14 cellular contexts compared by ENCODE assay signal in genomic region chr20:63771046-63771707, GRCh38. TPM values are rescaled to one million over a fixed set of nuclear protein-coding genes. Genes with fewer than 3 reads are reported as not detected.
DNase-seq lines count a peak whose midpoint lies in the region; ATAC-seq, FAIRE-seq and TF ChIP-seq lines count a peak whose summit lies in the region.
"Had no signal": no experiment of that assay in that cellular context is flagged by ENCODE, and none has a peak within 500 bp of the region (broad histone marks: within the 10 kb centered on the region; RNA-seq: fewer than 3 reads in every experiment).

No MANE protein-coding gene starts in this region.

- H3K4me3 Mint-ChIP-seq in type B pancreatic cell, result no peak overlapping the region
- no peak overlapping the region for H3K4me3 Mint-ChIP-seq in stimulated activated naive B cell treated with anti-CD40 and anti-IgM and Interleukin-4, amounts not matched to agents 10 μg/mL and 1 μg/mL and 100 μg/mL, for 72 hours
- H3K4me3 Mint-ChIP-seq: CD4-positive, CD25-positive, alpha-beta regulatory T cell had no signal

- H2AFZ ChIP-seq in HepG2 (ENCODE audit: low read length), result no peak overlapping the region

- TF ChIP-seq POLR2A in HepG2 (IDR thresholded peaks at IDR 0.05; ENCODE audit: insufficient read depth in 1 of 2, low read depth in 2 of 2, low read length in 2 of 2) (no peak), right lobe of liver (IDR thresholded peaks at IDR 0.05) (no peak)

- POLR2A ChIA-PET in HepG2 (lab: Yijun Ruan, JAX), result no interaction called here

- H3K4me2 ChIP-seq in HepG2 (ENCODE audit: low read depth, low read length), result no peak overlapping the region
- H3K4me2 ChIP-seq: BLaER1 treated with 17β-estradiol and CSF1 and Interleukin-3, amounts not matched to agents 10 nM and 100 nM had no signal

- H3K4me1 ChIP-seq in HepG2 (ENCODE audit: insufficient read depth, low read length) (peaks cover 8% of the 10 kb centered on the region; the same call in 1 of the 2 replicates), right lobe of liver (no peaks in the 10 kb centered on the region)

- no peak overlapping the region for H3K27ac ChIP-seq in HepG2 (ENCODE audit: extremely low read length, insufficient read depth, low read length)
- H3K27ac ChIP-seq in right lobe of liver, result no peak overlapping the region
- H3K27ac ChIP-seq: BLaER1 treated with 17β-estradiol and CSF1 and Interleukin-3, amounts not matched to agents 10 nM and 100 nM had no signal

- intact Hi-C loops in HepG2 (cut with micrococcal nuclease; ENCODE audit: unreplicated experiment) (no loop called here), right lobe of liver (cut with DNase I) (no loop called here)

- BruUV-seq in HepG2 (replicated peaks; lab: Mats Ljungman, UMichigan), result no TSS peak

- no peaks in the 10 kb centered on the region for H3K36me3 ChIP-seq in HepG2 (replicated peaks in 1 of 2; ENCODE audit: control insufficient read depth in 1 of 2, insufficient read depth in 2 of 2, low read length in 2 of 2)
- H3K36me3 ChIP-seq in right lobe of liver, result no peaks in the 10 kb centered on the region

- no peak for TF ChIP-seq RAD21 in HepG2 (CRISPR knock-in tag; IDR thresholded peaks at IDR 0.05)

- CTCF ChIA-PET in HepG2 (lab: Yijun Ruan, JAX; ENCODE audit: low intra/inter-chr PET ratio, low total read pairs), result no interaction called here

- no peaks in the 10 kb centered on the region for H3K9me3 ChIP-seq in HepG2 (ENCODE audit: low read length)
- H3K9me3 ChIP-seq in right lobe of liver, result no peaks in the 10 kb centered on the region
- H3K9me3 ChIP-seq: BLaER1 treated with 17β-estradiol and CSF1 and Interleukin-3, amounts not matched to agents 10 nM and 100 nM had no signal

- FAIRE-seq in HepG2 (lab: Jason Lieb, UNC) (no peak), HTR-8/SVneo (lab: Jason Lieb, UNC) (peak; percentile 57)
- FAIRE-seq: H54 had no signal

- H3K4me3 ChIP-seq in HepG2 (replicated peaks in 1 of 3; ENCODE audit: insufficient read depth in 1 of 3, low read depth in 2 of 3, low read length in 3 of 3), result no peak overlapping the region
- H3K4me3 ChIP-seq in right lobe of liver, result no peak overlapping the region
- H3K4me3 ChIP-seq: BLaER1 treated with 17β-estradiol and CSF1 and Interleukin-3, amounts not matched to agents 10 nM and 100 nM had no signal

- ATAC-seq in HepG2 (no peak), right lobe of liver (no peak), omental fat pad (ENCODE audit: low FRiP score) (peak; percentile 27), HG02571 (IDR thresholded peaks at IDR 0.05; ENCODE audit: unreplicated experiment) (no peak)
- ATAC-seq in stimulated activated naive B cell treated with anti-CD40 and anti-IgM and Interleukin-4, amounts not matched to agents 10 μg/mL and 1 μg/mL and 100 μg/mL, for 72 hours (replicated peaks), result no peak

- DNase-seq in HepG2 (ENCODE audit: low spot score) (no peak), right lobe of liver (no peak), HTR-8/SVneo (ENCODE audit: insufficient read length, low spot score) (no peak), omental fat pad (ENCODE audit: low spot score) (no peak), type B pancreatic cell (ENCODE audit: extremely low spot score, unreplicated experiment) (no peak)
- no peak for DNase-seq in stimulated activated naive B cell treated with anti-CD40 and anti-IgM and Interleukin-4, amounts not matched to agents 10 μg/mL and 1 μg/mL and 100 μg/mL, for 72 hours
- DNase-seq: ACHN; CD4-positive, CD25-positive, alpha-beta regulatory T cell; DMS 273 treated with DMSO at 0.1 percent for 48 hours; IMR-90; KG1 had no signal

- in situ Hi-C loops in HepG2 (cut with HindIII; ENCODE audit: extremely low pct_ligation_motif_present, low pct_unique_long_range_greater_than_20kb), result no loop called here

- no peaks in the 10 kb centered on the region for H3K27me3 Mint-ChIP-seq in type B pancreatic cell
- H3K27me3 Mint-ChIP-seq in stimulated activated naive B cell treated with anti-CD40 and anti-IgM and Interleukin-4, amounts not matched to agents 10 μg/mL and 1 μg/mL and 100 μg/mL, for 72 hours, result peaks cover 0 to 3% of the 10 kb centered on the region in 2 donors
- H3K27me3 Mint-ChIP-seq: CD4-positive, CD25-positive, alpha-beta regulatory T cell had no signal

- no peaks in the 10 kb centered on the region for H4K20me1 ChIP-seq in HepG2 (ENCODE audit: insufficient read depth, low read length)

- no peaks in the 10 kb centered on the region for H3K9me3 Mint-ChIP-seq in type B pancreatic cell
- H3K9me3 Mint-ChIP-seq in stimulated activated naive B cell treated with anti-CD40 and anti-IgM and Interleukin-4, amounts not matched to agents 10 μg/mL and 1 μg/mL and 100 μg/mL, for 72 hours, result no peaks in the 10 kb centered on the region
- H3K9me3 Mint-ChIP-seq: CD4-positive, CD25-positive, alpha-beta regulatory T cell had no signal

- peaks cover 3% of the 10 kb centered on the region for H3K36me3 Mint-ChIP-seq in type B pancreatic cell
- peaks cover 3 to 7% of the 10 kb centered on the region in 2 donors for H3K36me3 Mint-ChIP-seq in stimulated activated naive B cell treated with anti-CD40 and anti-IgM and Interleukin-4, amounts not matched to agents 10 μg/mL and 1 μg/mL and 100 μg/mL, for 72 hours
- H3K36me3 Mint-ChIP-seq: CD4-positive, CD25-positive, alpha-beta regulatory T cell had no signal

- WGBS in HepG2 (ENCODE audit: low lambda C conversion rate), result 94% methylated on average over 52 of the region's 52 CpGs
- 100% methylated on average over 5 of the region's 52 CpGs for WGBS in right lobe of liver (ENCODE audit: insufficient coverage, low coverage, low lambda C conversion rate, missing lambda C conversion rate)

- no peaks in the 10 kb centered on the region for H3K79me2 ChIP-seq in HepG2 (ENCODE audit: insufficient read depth, low read length)

- no peaks in the 10 kb centered on the region for H3K27me3 ChIP-seq in HepG2 (ENCODE audit: control insufficient read depth in 1 of 2, insufficient read depth in 2 of 2, low read length in 2 of 2)
- no peaks in the 10 kb centered on the region for H3K27me3 ChIP-seq in right lobe of liver

- H3K27ac Mint-ChIP-seq in type B pancreatic cell, result no peak overlapping the region
- H3K27ac Mint-ChIP-seq in stimulated activated naive B cell treated with anti-CD40 and anti-IgM and Interleukin-4, amounts not matched to agents 10 μg/mL and 1 μg/mL and 100 μg/mL, for 72 hours, result no peak overlapping the region
- H3K27ac Mint-ChIP-seq: CD4-positive, CD25-positive, alpha-beta regulatory T cell had no signal

- H3K4me1 Mint-ChIP-seq in type B pancreatic cell (ENCODE audit: unreplicated experiment), result peaks cover 7% of the 10 kb centered on the region
- H3K4me1 Mint-ChIP-seq in stimulated activated naive B cell treated with anti-CD40 and anti-IgM and Interleukin-4, amounts not matched to agents 10 μg/mL and 1 μg/mL and 100 μg/mL, for 72 hours, result peaks cover 4 to 5% of the 10 kb centered on the region in 2 donors

- no peak for TF ChIP-seq CTCF in HepG2 (CRISPR knock-in tag; IDR thresholded peaks at IDR 0.05)
- no peak for TF ChIP-seq CTCF in right lobe of liver (IDR thresholded peaks at IDR 0.05)
- TF ChIP-seq CTCF in omental fat pad (IDR thresholded peaks at IDR 0.05), result no peak
- TF ChIP-seq CTCF in type B pancreatic cell (conservative IDR thresholded peaks at IDR 0.05), result no peak

- TF ChIP-seq EP300 in HepG2 (IDR thresholded peaks at IDR 0.05; ENCODE audit: low read depth in 2 of 2, low read length in 2 of 2), result no peak
- TF ChIP-seq EP300 in HepG2 (CRISPR knock-in tag; IDR thresholded peaks at IDR 0.05; ENCODE audit: borderline replicate concordance), result no peak

- H3K9ac ChIP-seq in HepG2 (ENCODE audit: insufficient read depth, low read depth, low read length), result no peak overlapping the region
- H3K9ac ChIP-seq: BLaER1 treated with 17β-estradiol and CSF1 and Interleukin-3, amounts not matched to agents 10 nM and 100 nM had no signal

RNA-seq across cellular contexts. Expression of gene SLC2A4RG, which starts 31.6 kb away (rescaled TPM):
- total RNA-seq in HepG2 (2016; rRNA removed; fragmentation: Illumina TruSeq; extraction: Trizol) (47.4 and 91.4 TPM in 2 replicates), right lobe of liver (100 to 1,000 TPM in 2 of 6 experiments, 10 to 100 TPM in 4; 36.0 to 180 (median 73.8) TPM), omental fat pad (10 to 100 TPM; 25.3 to 82.0 (median 40.9) TPM), type B pancreatic cell (ENCODE audit: low replicate concordance) (52.6 and 75.6 TPM in 2 replicates)
- total RNA-seq in HepG2 (2016; cell fraction: cytosol; rRNA removed; fragmentation: Illumina TruSeq; extraction: Trizol; ENCODE audit: low read depth), result 129 and 134 TPM in 2 replicates
- total RNA-seq in HepG2 (2016; cell fraction: insoluble cytoplasmic fraction; rRNA removed; fragmentation: Illumina TruSeq; extraction: Trizol), result 39.6 and 94.5 TPM in 2 replicates
- 171 and 186 TPM in 2 replicates for total RNA-seq in HepG2 (2016; cell fraction: membrane; rRNA removed; fragmentation: Illumina TruSeq; extraction: Trizol)
- total RNA-seq in HepG2 (2016; cell fraction: nucleus; rRNA removed; fragmentation: Illumina TruSeq; extraction: Trizol), result 92.1 and 130 TPM in 2 replicates
- polyA plus RNA-seq in HepG2 (2011; rRNA removed), result 95.9 and 105 TPM in 2 replicates
- 36.7 and 62.3 TPM in 2 replicates for polyA plus RNA-seq in HepG2 (2011; cell fraction: cytosol; rRNA removed)
- polyA plus RNA-seq in HepG2 (2011; cell fraction: nucleus; rRNA removed), result 581 and 754 TPM in 2 replicates
- polyA plus RNA-seq in HepG2 (2012), result 65.4 and 92.2 TPM in 2 replicates
- polyA plus RNA-seq in HepG2 (2016; cell fraction: cytosol; fragmentation: Illumina TruSeq; extraction: Trizol; ENCODE audit: low read depth), result 354 and 372 TPM in 2 replicates
- 107 and 130 TPM in 2 replicates for polyA plus RNA-seq in HepG2 (2016; cell fraction: insoluble cytoplasmic fraction; fragmentation: Illumina TruSeq; extraction: Trizol; ENCODE audit: low read depth)
- 352 and 381 TPM in 2 replicates for polyA plus RNA-seq in HepG2 (2016; cell fraction: membrane; fragmentation: Illumina TruSeq; extraction: Trizol; ENCODE audit: low read depth)
- polyA plus RNA-seq in HepG2 (2016; cell fraction: nucleus; fragmentation: Illumina TruSeq; extraction: Trizol; ENCODE audit: insufficient read depth, low read depth), result 510 and 535 TPM in 2 replicates
- 23.9 and 51.3 TPM in 2 replicates for polyA minus RNA-seq in HepG2 (2011; rRNA and poly(A)+ RNA removed; ENCODE audit: low replicate concordance)
- 24.3 and 27.0 TPM in 2 replicates for polyA minus RNA-seq in HepG2 (2011; cell fraction: cytosol; rRNA and poly(A)+ RNA removed)
- polyA minus RNA-seq in HepG2 (2011; cell fraction: nucleus; rRNA and poly(A)+ RNA removed), result 61.3 and 75.8 TPM in 2 replicates

RNA-seq across cellular contexts. Expression of gene LIME1, which starts 34.7 kb away (rescaled TPM):
- total RNA-seq in HepG2 (2016; rRNA removed; fragmentation: Illumina TruSeq; extraction: Trizol) (51.5 and 61.5 TPM in 2 replicates), right lobe of liver (100 to 1,000 TPM in 2 of 6 experiments, 10 to 100 TPM in 4; 37.0 to 118 (median 65.5) TPM), omental fat pad (10 to 100 TPM in 2 of 4 donors, 1 to 10 TPM in 2; 7.4 to 21.1 (median 14.0) TPM), type B pancreatic cell (ENCODE audit: low replicate concordance) (6.3 and 11.3 TPM in 2 replicates)
- total RNA-seq in HepG2 (2016; cell fraction: cytosol; rRNA removed; fragmentation: Illumina TruSeq; extraction: Trizol; ENCODE audit: low read depth), result 59.8 and 81.2 TPM in 2 replicates
- total RNA-seq in HepG2 (2016; cell fraction: insoluble cytoplasmic fraction; rRNA removed; fragmentation: Illumina TruSeq; extraction: Trizol), result 46.5 and 57.9 TPM in 2 replicates
- 59.4 and 77.4 TPM in 2 replicates for total RNA-seq in HepG2 (2016; cell fraction: membrane; rRNA removed; fragmentation: Illumina TruSeq; extraction: Trizol)
- 31.7 and 32.4 TPM in 2 replicates for total RNA-seq in HepG2 (2016; cell fraction: nucleus; rRNA removed; fragmentation: Illumina TruSeq; extraction: Trizol)
- 13.0 and 23.5 TPM in 2 replicates for polyA plus RNA-seq in HepG2 (2011; rRNA removed)
- polyA plus RNA-seq in HepG2 (2011; cell fraction: cytosol; rRNA removed), result 20.4 and 43.4 TPM in 2 replicates
- 145 and 202 TPM in 2 replicates for polyA plus RNA-seq in HepG2 (2011; cell fraction: nucleus; rRNA removed)
- polyA plus RNA-seq in HepG2 (2012), result 14.6 and 20.3 TPM in 2 replicates
- 90.7 and 108 TPM in 2 replicates for polyA plus RNA-seq in HepG2 (2016; cell fraction: cytosol; fragmentation: Illumina TruSeq; extraction: Trizol; ENCODE audit: low read depth)
- polyA plus RNA-seq in HepG2 (2016; cell fraction: insoluble cytoplasmic fraction; fragmentation: Illumina TruSeq; extraction: Trizol; ENCODE audit: low read depth), result 72.4 and 82.2 TPM in 2 replicates
- 75.9 and 77.5 TPM in 2 replicates for polyA plus RNA-seq in HepG2 (2016; cell fraction: membrane; fragmentation: Illumina TruSeq; extraction: Trizol; ENCODE audit: low read depth)
- 89.9 and 96.0 TPM in 2 replicates for polyA plus RNA-seq in HepG2 (2016; cell fraction: nucleus; fragmentation: Illumina TruSeq; extraction: Trizol; ENCODE audit: insufficient read depth, low read depth)
- 2.1 and 20.3 TPM in 2 replicates for polyA minus RNA-seq in HepG2 (2011; rRNA and poly(A)+ RNA removed; ENCODE audit: low replicate concordance)
- 22.2 and 31.7 TPM in 2 replicates for polyA minus RNA-seq in HepG2 (2011; cell fraction: cytosol; rRNA and poly(A)+ RNA removed)
- polyA minus RNA-seq in HepG2 (2011; cell fraction: nucleus; rRNA and poly(A)+ RNA removed), result 13.2 and 15.8 TPM in 2 replicates

RNA-seq across cellular contexts. Expression of gene ZBTB46, which starts 59.9 kb away (rescaled TPM):
- 10.9 and 13.5 TPM in 2 replicates for total RNA-seq in HepG2 (2016; rRNA removed; fragmentation: Illumina TruSeq; extraction: Trizol)
- total RNA-seq in HepG2 (2016; cell fraction: cytosol; rRNA removed; fragmentation: Illumina TruSeq; extraction: Trizol; ENCODE audit: low read depth), result 74.9 and 80.6 TPM in 2 replicates
- total RNA-seq in HepG2 (2016; cell fraction: insoluble cytoplasmic fraction; rRNA removed; fragmentation: Illumina TruSeq; extraction: Trizol), result 10.9 and 15.4 TPM in 2 replicates
- total RNA-seq in HepG2 (2016; cell fraction: membrane; rRNA removed; fragmentation: Illumina TruSeq; extraction: Trizol), result 51.8 and 55.2 TPM in 2 replicates
- 8.7 and 9.2 TPM in 2 replicates for total RNA-seq in HepG2 (2016; cell fraction: nucleus; rRNA removed; fragmentation: Illumina TruSeq; extraction: Trizol)
- 1.6 and 2.7 TPM in 2 replicates for polyA plus RNA-seq in HepG2 (2011; rRNA removed)
- polyA plus RNA-seq in HepG2 (2011; cell fraction: cytosol; rRNA removed), result 1.6 and 2.0 TPM in 2 replicates
- polyA plus RNA-seq in HepG2 (2011; cell fraction: nucleus; rRNA removed), result 7.2 and 7.6 TPM in 2 replicates
- 3.8 and 5.3 TPM in 2 replicates for polyA plus RNA-seq in HepG2 (2012)
- 0.45 and 0.85 TPM in 2 replicates for polyA plus RNA-seq in HepG2 (2016; cell fraction: cytosol; fragmentation: Illumina TruSeq; extraction: Trizol; ENCODE audit: low read depth)
- polyA plus RNA-seq in HepG2 (2016; cell fraction: insoluble cytoplasmic fraction; fragmentation: Illumina TruSeq; extraction: Trizol; ENCODE audit: low read depth), result 3.9 and 4.2 TPM in 2 replicates
- polyA plus RNA-seq in HepG2 (2016; cell fraction: membrane; fragmentation: Illumina TruSeq; extraction: Trizol; ENCODE audit: low read depth), result 1.4 and 1.5 TPM in 2 replicates
- polyA plus RNA-seq in HepG2 (2016; cell fraction: nucleus; fragmentation: Illumina TruSeq; extraction: Trizol; ENCODE audit: insufficient read depth, low read depth), result 7.1 and 7.5 TPM in 2 replicates
- polyA minus RNA-seq in HepG2 (2011; rRNA and poly(A)+ RNA removed; ENCODE audit: low replicate concordance), result 18.8 and 33.6 TPM in 2 replicates
- 8.3 and 9.0 TPM in 2 replicates for polyA minus RNA-seq in HepG2 (2011; cell fraction: cytosol; rRNA and poly(A)+ RNA removed)
- polyA minus RNA-seq in HepG2 (2011; cell fraction: nucleus; rRNA and poly(A)+ RNA removed), result 5.4 and 9.1 TPM in 2 replicates
- total RNA-seq in right lobe of liver, result 1 to 10 TPM; 1.2 to 4.2 (median 2.4) TPM
- total RNA-seq in omental fat pad, result 10 to 100 TPM; 11.1 to 65.3 (median 17.8) TPM
- 9.8 and 13.6 TPM in 2 replicates for total RNA-seq in type B pancreatic cell (ENCODE audit: low replicate concordance)
